Comparison of ENCODE assay signal across 1 cellular context in genomic region chr19:39412100-39412866, GRCh38.
TF ChIP-seq lines count a peak whose summit lies in the region.

TSS of gene PLEKHG2 (plus strand) at chr19:39412669. CDS start at chr19:39414087, 1,418 bp downstream.

TF ChIP-seq in H1, 55 proteins besides CTCF, POLR2A, EP300 and RAD21 (continued from another document):
- TF ChIP-seq EGR1 (IDR thresholded peaks at IDR 0.05; ENCODE audit: borderline replicate concordance, low read depth, low read length) (no peak), EZH2 (IDR thresholded peaks at IDR 0.05; ENCODE audit: low read depth, low read length, severe bottlenecking) (no peak), CHD7 (IDR thresholded peaks at IDR 0.05; ENCODE audit: insufficient replicate concordance, low read length) (no peak), SP4 (IDR thresholded peaks at IDR 0.05; ENCODE audit: low read length) (peak; percentile 93; the same call in 1 of the 2 replicates), PHF8 (conservative IDR thresholded peaks at IDR 0.05; ENCODE audit: low read depth, low read length) (peak; percentile 69), SIX5 (IDR thresholded peaks at IDR 0.05; ENCODE audit: low read depth, low read length) (no peak), HDAC6 (IDR thresholded peaks at IDR 0.05; ENCODE audit: low read depth, low read length) (no peak), POLR2AphosphoS5 (IDR thresholded peaks at IDR 0.05; ENCODE audit: low read depth, low read length) (peak; percentile 92), RNF2 (IDR thresholded peaks at IDR 0.05; ENCODE audit: borderline replicate concordance, low read depth, low read length, missing control alignments, poor library complexity, severe bottlenecking) (no peak), RBBP5 (IDR thresholded peaks at IDR 0.05; ENCODE audit: borderline replicate concordance, low read depth, low read length) (peak; percentile 71), RFX5 (IDR thresholded peaks at IDR 0.05; ENCODE audit: borderline replicate concordance, low read depth, low read length) (peak; percentile 7; the same call in 1 of the 2 replicates), HDAC2 (IDR thresholded peaks at IDR 0.05; ENCODE audit: borderline replicate concordance in 1 of 2, low read depth in 2 of 2, low read length in 2 of 2) (no peak), CREB1 (IDR thresholded peaks at IDR 0.05) (peak; percentile 81), YY1 (IDR thresholded peaks at IDR 0.05; ENCODE audit: low read depth, low read length) (no peak), NRF1 (IDR thresholded peaks at IDR 0.05; ENCODE audit: low read depth, low read length) (peak; percentile 53; the same call in 1 of the 2 replicates), CHD2 (IDR thresholded peaks at IDR 0.05; ENCODE audit: low read length) (peak; percentile 79), SIN3A (conservative IDR thresholded peaks at IDR 0.05 in 1 of 2, IDR thresholded peaks at IDR 0.05 in 1 of 2; ENCODE audit: low read depth in 1 of 2, low read length in 2 of 2) (peak; percentile 25 to 83; a peak in 1 of 4 replicates), CBX5 (IDR thresholded peaks at IDR 0.05; ENCODE audit: low read depth, low read length) (no peak), SP2 (IDR thresholded peaks at IDR 0.05; ENCODE audit: low read length) (no peak), TBP (IDR thresholded peaks at IDR 0.05; ENCODE audit: low read depth, low read length) (peak; percentile 100), ATF2 (IDR thresholded peaks at IDR 0.05; ENCODE audit: low read length) (peak; percentile 97), USF2 (IDR thresholded peaks at IDR 0.05; ENCODE audit: low read length) (peak; percentile 85), TAF1 (IDR thresholded peaks at IDR 0.05; ENCODE audit: low read depth, low read length) (peak; percentile 72), MAFK (IDR thresholded peaks at IDR 0.05; ENCODE audit: low read depth, low read length) (no peak), POU5F1 (IDR thresholded peaks at IDR 0.05; ENCODE audit: low read depth, low read length) (peak; percentile 46; the same call in 1 of the 2 replicates), SRF (IDR thresholded peaks at IDR 0.05; ENCODE audit: low read depth, low read length) (peak; percentile 79), SIRT6 (IDR thresholded peaks at IDR 0.05; ENCODE audit: low read length) (no peak), TAF7 (optimal IDR thresholded peaks at IDR 0.05; ENCODE audit: borderline replicate concordance, low read depth, low read length) (peak; percentile 46), CEBPB (IDR thresholded peaks at IDR 0.05; ENCODE audit: low read depth, low read length) (peak; percentile 99), CBX8 (IDR thresholded peaks at IDR 0.05; ENCODE audit: borderline replicate concordance, low read depth, low read length) (no peak), SP1 (IDR thresholded peaks at IDR 0.05; ENCODE audit: low read depth, low read length) (peak; percentile 87; the same call in 1 of the 2 replicates), E2F6 (IDR thresholded peaks at IDR 0.05) (no peak; the same call in 1 of the 2 replicates), NANOG (IDR thresholded peaks at IDR 0.05; ENCODE audit: insufficient read depth, low read depth, low read length, poor library complexity, severe bottlenecking) (peak; percentile 45), KDM4A (IDR thresholded peaks at IDR 0.05; ENCODE audit: low read depth, low read length, severe bottlenecking) (peak; percentile 41), RXRA (IDR thresholded peaks at IDR 0.05; ENCODE audit: insufficient read depth, low read depth, low read length) (no peak), JUND (IDR thresholded peaks at IDR 0.05; ENCODE audit: low read length) (peak; percentile 81), JUN (IDR thresholded peaks at IDR 0.05; ENCODE audit: low read depth, low read length) (no peak; the same call in 1 of the 2 replicates), FOSL1 (IDR thresholded peaks at IDR 0.05; ENCODE audit: insufficient read depth, low read depth, low read length) (0 out of 2 replicates have a peak, but pooled peaks have one; percentile 11), ASH2L (IDR thresholded peaks at IDR 0.05; ENCODE audit: low read length) (peak; percentile 62), BACH1 (IDR thresholded peaks at IDR 0.05; ENCODE audit: low read length) (no peak), SAP30 (IDR thresholded peaks at IDR 0.05; ENCODE audit: insufficient read depth, insufficient replicate concordance, low read length) (no peak), SUZ12 (IDR thresholded peaks at IDR 0.05; ENCODE audit: low read length) (no peak), CTBP2 (IDR thresholded peaks at IDR 0.05; ENCODE audit: borderline replicate concordance, insufficient read depth, insufficient read length, low read length) (peak; percentile 82), MAX (IDR thresholded peaks at IDR 0.05) (peak; percentile 63), GTF2F1 (IDR thresholded peaks at IDR 0.05; ENCODE audit: borderline replicate concordance, low read depth, low read length) (peak; percentile 28; the same call in 1 of the 2 replicates), BCL11A (IDR thresholded peaks at IDR 0.05; ENCODE audit: low read depth in 2 of 2, low read length in 2 of 2) (no peak), ZNF274 (IDR thresholded peaks at IDR 0.05; ENCODE audit: borderline replicate concordance, extremely low read depth, low read length) (no peak), KDM1A (IDR thresholded peaks at IDR 0.05; ENCODE audit: borderline replicate concordance, low read length) (peak; percentile 14; the same call in 1 of the 2 replicates), GABPA (IDR thresholded peaks at IDR 0.05; ENCODE audit: borderline replicate concordance, insufficient read depth, low read length) (no peak), ATF3 (IDR thresholded peaks at IDR 0.05; ENCODE audit: insufficient read depth, low read depth, low read length) (no peak; the same call in 1 of the 2 replicates), TEAD4 (IDR thresholded peaks at IDR 0.05; ENCODE audit: low read depth, low read length) (peak; percentile 43; the same call in 1 of the 2 replicates), TCF12 (IDR thresholded peaks at IDR 0.05; ENCODE audit: low read depth, low read length) (0 out of 2 replicates have a peak, but pooled peaks have one; percentile 53)
